ENCODE assay signal across 8 cellular contexts in the genomic region with DNA sequence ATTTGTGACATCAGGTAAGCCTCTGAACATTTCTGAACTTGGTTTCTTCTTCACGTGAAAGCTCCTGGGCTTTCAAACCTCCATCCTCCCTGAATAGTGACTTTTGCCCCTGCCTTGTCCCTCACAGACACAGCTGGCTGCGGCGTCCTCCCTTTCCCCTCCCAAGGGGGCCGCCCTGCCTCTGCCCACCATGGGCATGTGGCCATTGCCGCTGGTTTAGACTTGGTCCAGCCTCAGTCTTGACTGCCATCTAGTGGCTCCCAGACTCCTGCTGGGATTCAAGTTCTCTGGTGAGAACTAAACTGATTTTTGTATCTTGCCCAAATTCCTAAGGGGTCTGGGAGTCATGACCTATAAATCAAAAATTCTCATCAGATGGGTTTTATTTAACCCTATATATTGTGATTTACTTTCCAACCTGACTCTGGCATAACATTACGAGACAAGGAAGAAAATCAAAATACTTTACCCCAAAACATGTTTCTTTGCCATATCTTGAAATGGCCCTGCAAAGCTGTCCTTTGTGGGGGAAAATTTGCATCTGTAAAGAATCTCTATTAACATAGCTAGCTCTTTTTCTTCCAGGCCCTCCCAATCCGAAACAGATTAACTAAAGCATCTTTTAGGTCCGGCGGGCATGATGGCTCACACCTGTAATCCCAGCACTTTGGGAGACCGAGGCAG.
DNase-seq lines count a peak whose midpoint lies in the region; ATAC-seq and FAIRE-seq lines count a peak whose summit lies in the region.
"Not testable (repeated sequence)": the region's sequence is repeated elsewhere in the genome, so short reads cannot be mapped to it uniquely, and the experiment has no call there.

No MANE protein-coding gene starts in this region.

- peak; percentile 67 to 69 for ATAC-seq in naive B cell (ENCODE audit: low read depth in 2 of 2)

- DNase-seq in DMS 273 (lab: John Stamatoyannopoulos, UW; ENCODE audit: unreplicated experiment) (peak; percentile 85), HTR-8/SVneo (ENCODE audit: insufficient read length, low spot score) (peak; percentile 91), NCI-H524 (lab: John Stamatoyannopoulos, UW) (peak; percentile 70 to 93), amygdala (lab: John Stamatoyannopoulos, UW) (peak in 31 of 56 donors; percentile 2 to 72 (median 19)), foreskin melanocyte (peak; percentile 29), naive B cell (peak; percentile 49), stromal cell of bone marrow (ENCODE audit: low read depth) (peak; percentile 28)

- FAIRE-seq in HTR-8/SVneo (lab: Jason Lieb, UNC) (peak; percentile 86), TTC549 (lab: Jason Lieb, UNC) (peak; percentile 51)

- peaks cover 15 to 32% (median 20%) of the 10 kb centered on the region in 3 donors for H3K27me3 Mint-ChIP-seq in naive B cell

- H3K4me3 Mint-ChIP-seq in naive B cell, result peak overlapping the region in 1 of 8 donors; percentile 72

- H3K4me1 Mint-ChIP-seq in naive B cell, result not testable (repeated sequence)

- H3K27ac Mint-ChIP-seq in naive B cell, result not testable (repeated sequence)

- H3K36me3 Mint-ChIP-seq in naive B cell, result not testable (repeated sequence)

- not testable (repeated sequence) for H3K9me3 Mint-ChIP-seq in naive B cell

Comparison
In these comparisons a context has a peak if more than half of its experiments do, and no peak if none do; other contexts are left out.
1. Peak in every context shown above with its lines: DNase-seq and ATAC-seq.
2. DNase-seq: peak in every context shown above with its lines; median percentile 91 in HTR-8/SVneo; 85 in DMS 273; 82 in NCI-H524; 49 in naive B cell; 29 in foreskin melanocyte; 28 in stromal cell of bone marrow; 19 in amygdala.